Comparison of ENCODE assay signal across 8 cellular contexts in the genomic region with DNA sequence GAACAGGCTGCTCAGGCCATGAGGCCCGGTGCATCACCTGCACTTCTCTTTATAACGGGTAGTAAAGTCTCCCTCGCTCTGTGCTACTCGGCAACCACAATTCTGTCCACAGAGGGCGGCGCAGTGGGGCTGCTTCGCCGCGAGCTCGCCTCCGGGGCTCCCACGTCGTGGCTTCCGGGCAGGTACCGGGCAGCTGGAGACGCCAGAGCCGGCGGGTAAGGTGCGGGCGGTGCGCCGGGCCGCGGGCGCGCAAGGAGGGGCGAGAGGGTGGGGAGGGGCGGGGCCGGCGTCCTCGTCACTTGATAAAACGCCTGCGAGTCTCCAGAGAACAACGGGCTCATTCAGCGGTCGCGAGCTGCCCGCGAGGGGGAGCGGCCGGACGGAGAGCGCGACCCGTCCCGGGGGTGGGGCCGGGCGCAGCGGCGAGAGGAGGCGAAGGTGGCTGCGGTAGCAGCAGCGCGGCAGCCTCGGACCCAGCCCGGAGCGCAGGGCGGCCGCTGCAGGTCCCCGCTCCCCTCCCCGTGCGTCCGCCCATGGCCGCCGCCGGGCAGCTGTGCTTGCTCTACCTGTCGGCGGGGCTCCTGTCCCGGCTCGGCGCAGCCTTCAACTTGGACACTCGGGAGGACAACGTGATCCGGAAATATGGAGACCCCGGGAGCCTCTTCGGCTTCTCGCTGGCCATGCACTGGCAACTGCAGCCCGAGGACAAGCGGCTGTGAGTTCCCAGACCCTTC. TPM values are rescaled to one million over a fixed set of nuclear protein-coding genes. Genes with fewer than 3 reads are reported as not detected.
DNase-seq lines count a peak whose midpoint lies in the region; ATAC-seq and TF ChIP-seq lines count a peak whose summit lies in the region.

Gene ITGA6, plus strand, starts transcription at position 331 of the 734 bp plus-strand sequence.

- DNase-seq in BE2C (peak; percentile 62), HCT116 (ENCODE audit: low read depth, low spot score) (peak; percentile 83), NCI-H526 treated with DMSO at 0.1 percent for 48 hours (lab: John Stamatoyannopoulos, UW) (peak; percentile 88), lung (ENCODE audit: low spot score) (peak; percentile 81)
- DNase-seq in activated CD8-positive, alpha-beta memory T cell treated with anti-CD3 and anti-CD28 coated beads for 1 hour (ENCODE audit: extremely low read depth in 1 of 2, low read depth in 1 of 2) = peak; percentile 44 to 61
- peak; percentile 65 for DNase-seq in stimulated activated CD4-positive, alpha-beta T cell treated with anti-CD3 and anti-CD28 coated beads, Interleukin-4, amount 100 ng/mL, for 48 hours (ENCODE audit: low read depth in 2 of 2)

- peak within 1 kb of the TSS; percentile 87 for H3K4me2 ChIP-seq in HCT116 (ENCODE audit: low read length)

- no peaks in the 10 kb centered on the region for H3K9me2 ChIP-seq in HCT116 (ENCODE audit: insufficient read depth)

- ATAC-seq in HCT116 (peak; percentile 85), lung (ENCODE audit: insufficient read depth, low FRiP score) (peak; percentile 72), GM21825 (IDR thresholded peaks at IDR 0.05; ENCODE audit: unreplicated experiment) (no peak)

- H3K79me2 ChIP-seq in HCT116 (ENCODE audit: insufficient read depth, low read length) = peaks cover 49% of the 10 kb centered on the region

- no peaks in the 10 kb centered on the region for H3K4me1 ChIP-seq in BE2C
- H3K4me1 ChIP-seq in HCT116 (ENCODE audit: control insufficient read depth in 1 of 2, insufficient read depth in 2 of 2, low read length in 2 of 2) = peaks cover 31 to 48% of the 10 kb centered on the region in 2 experiments
- peaks cover 19% of the 10 kb centered on the region for H3K4me1 ChIP-seq in ectodermal cell (ENCODE audit: control insufficient read depth, insufficient read depth, low read length)
- H3K4me1 ChIP-seq in lung (ENCODE audit: control insufficient read depth in 2 of 2, insufficient read depth in 2 of 2, low read length in 2 of 2) = peaks cover 0 to 4% of the 10 kb centered on the region in 2 donors

- intact Hi-C loops in HCT116 (cut with micrococcal nuclease) = loop anchor here (5.0 kb wide), 1 partner anchor 175 kb away; no protein-coding TSS in a partner anchor

- POLR2A ChIA-PET in HCT116 (lab: Charles Lee) = interaction anchor here (0.6 to 3.8 kb wide), 15 partner anchors 8 to 252 kb away, joined by 3 to 56 read pairs (median 4); no protein-coding TSS in a partner anchor

- TF ChIP-seq RAD21 in HCT116 (IDR thresholded peaks at IDR 0.05; ENCODE audit: low read depth) = peak; percentile 46

- peaks cover 6% of the 10 kb centered on the region; the same call in 1 of the 2 replicates for H4K20me1 ChIP-seq in HCT116 (ENCODE audit: insufficient read depth)

- WGBS in ectodermal cell, 2 experiments = 1% methylated on average over 79 of the region's 79 CpGs
- 1% methylated on average over 62 to 79 of the region's 79 CpGs for WGBS in lung, 2 donors

- RAD21 ChIA-PET in HCT116 (lab: Charles Lee; ENCODE audit: low non-redundant PET in 1 of 2, low total read pairs in 2 of 2, uncharacterized antibody in 2 of 2, unreplicated experiment in 2 of 2) = interaction anchor here (0.6 to 1.9 kb wide), 4 partner anchors 34 to 839 kb away, joined by 3 to 9 read pairs (median 5); no protein-coding TSS in a partner anchor

- H3K4me3 ChIP-seq in BE2C (ENCODE audit: low read depth, low read length) (peak within 1 kb of the TSS; percentile 59), HCT116 (replicated peaks in 1 of 2; ENCODE audit: low read depth in 1 of 2, low read length in 2 of 2) (peak within 1 kb of the TSS; percentile 60 to 73), ectodermal cell (ENCODE audit: insufficient read depth, low read depth, low read length) (peak within 1 kb of the TSS; percentile 88), lung (peak within 1 kb of the TSS; percentile 84)

- CTCF ChIA-PET in HCT116 (lab: Charles Lee) = interaction anchor here (0.6 to 2.2 kb wide), 6 partner anchors 12 to 201 kb away, joined by 3 to 22 read pairs (median 4); no protein-coding TSS in a partner anchor

- TF ChIP-seq CTCF in BE2C (IDR thresholded peaks at IDR 0.05; ENCODE audit: low read depth, low read length) (no peak), HCT116 (IDR thresholded peaks at IDR 0.05 in 2 of 3, conservative IDR thresholded peaks at IDR 0.05 in 1 of 3; ENCODE audit: borderline replicate concordance in 1 of 3, insufficient read depth in 1 of 3, low read depth in 2 of 3, low read length in 2 of 3) (peak in 1 of 3 experiments; percentile 13; a peak in 1 of 6 replicates), lung (IDR thresholded peaks at IDR 0.05; ENCODE audit: control extremely low read depth, extremely low read depth) (no peak)

- H2AFZ ChIP-seq in HCT116 (ENCODE audit: low read depth, low read length, poor library complexity, severe bottlenecking) = peak within 1 kb of the TSS; percentile 4

- H3K27me3 ChIP-seq in BE2C (peaks cover 5% of the 10 kb centered on the region; the same call in 1 of the 2 replicates), HCT116 (ENCODE audit: insufficient read depth, low read length) (no peaks in the 10 kb centered on the region), ectodermal cell (ENCODE audit: control insufficient read depth, insufficient read depth, low read length, poor library complexity, severe bottlenecking) (peaks cover 10% of the 10 kb centered on the region), lung (ENCODE audit: control insufficient read depth, insufficient read depth) (no peaks in the 10 kb centered on the region)

- peak within 1 kb of the TSS; percentile 90 for H3K9ac ChIP-seq in HCT116 (ENCODE audit: low read length)

- H3K36me3 ChIP-seq in BE2C (no peaks in the 10 kb centered on the region), HCT116 (ENCODE audit: control insufficient read depth in 1 of 2, insufficient read depth in 2 of 2, low read length in 2 of 2) (0 out of 4 replicates have a peak, but pooled peaks cover 0 to 4% of the 10 kb centered on the region in 2 experiments), ectodermal cell (ENCODE audit: control insufficient read depth, insufficient read depth, low read length) (no peaks in the 10 kb centered on the region), lung (ENCODE audit: control insufficient read depth in 2 of 2, insufficient read depth in 2 of 2, low read length in 2 of 2) (no peaks in the 10 kb centered on the region)

- TF ChIP-seq POLR2A in HCT116 (IDR thresholded peaks at IDR 0.05; ENCODE audit: borderline replicate concordance, extremely low read depth, insufficient read depth, insufficient read length) = peak; percentile 94

- H3K9me3 ChIP-seq in BE2C (no peaks in the 10 kb centered on the region), HCT116 (ENCODE audit: control insufficient read depth in 1 of 2, insufficient read depth in 1 of 2, low read depth in 1 of 2, low read length in 2 of 2) (no peaks in the 10 kb centered on the region), ectodermal cell (ENCODE audit: control insufficient read depth, low read length) (no peaks in the 10 kb centered on the region), lung (ENCODE audit: control insufficient read depth in 2 of 2, insufficient read depth in 1 of 2, low read length in 1 of 2) (no peaks in the 10 kb centered on the region)

- H3K27ac ChIP-seq in HCT116 (ENCODE audit: low read depth, low read length) (peak within 1 kb of the TSS; percentile 84), ectodermal cell (ENCODE audit: insufficient read depth, low read depth, low read length, poor library complexity, severe bottlenecking) (peak within 1 kb of the TSS; percentile 70), lung (ENCODE audit: low read depth in 1 of 2, low read length in 1 of 2) (peak within 1 kb of the TSS; percentile 47 to 95)

- BruUV-seq in HCT116 (replicated peaks; lab: Mats Ljungman, UMichigan) = no TSS peak

TF ChIP-seq in HCT116, 20 proteins besides CTCF, POLR2A, EP300 and RAD21 (continues in another document):
- peak; percentile 69 for TF ChIP-seq YY1 (IDR thresholded peaks at IDR 0.05; ENCODE audit: extremely low read depth, insufficient replicate concordance, low read depth, low read length)
- TF ChIP-seq ZFX (IDR thresholded peaks at IDR 0.05) = peak; percentile 31; the same call in 1 of the 2 replicates
- TF ChIP-seq, protein P1, sequence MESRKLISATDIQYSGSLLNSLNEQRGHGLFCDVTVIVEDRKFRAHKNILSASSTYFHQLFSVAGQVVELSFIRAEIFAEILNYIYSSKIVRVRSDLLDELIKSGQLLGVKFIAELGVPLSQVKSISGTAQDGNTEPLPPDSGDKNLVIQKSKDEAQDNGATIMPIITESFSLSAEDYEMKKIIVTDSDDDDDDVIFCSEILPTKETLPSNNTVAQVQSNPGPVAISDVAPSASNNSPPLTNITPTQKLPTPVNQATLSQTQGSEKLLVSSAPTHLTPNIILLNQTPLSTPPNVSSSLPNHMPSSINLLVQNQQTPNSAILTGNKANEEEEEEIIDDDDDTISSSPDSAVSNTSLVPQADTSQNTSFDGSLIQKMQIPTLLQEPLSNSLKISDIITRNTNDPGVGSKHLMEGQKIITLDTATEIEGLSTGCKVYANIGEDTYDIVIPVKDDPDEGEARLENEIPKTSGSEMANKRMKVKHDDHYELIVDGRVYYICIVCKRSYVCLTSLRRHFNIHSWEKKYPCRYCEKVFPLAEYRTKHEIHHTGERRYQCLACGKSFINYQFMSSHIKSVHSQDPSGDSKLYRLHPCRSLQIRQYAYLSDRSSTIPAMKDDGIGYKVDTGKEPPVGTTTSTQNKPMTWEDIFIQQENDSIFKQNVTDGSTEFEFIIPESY (IDR thresholded peaks at IDR 0.05; ENCODE audit: extremely low read depth, insufficient replicate concordance, low read length) = peak; percentile 56
- TF ChIP-seq POLR2AphosphoS5 (IDR thresholded peaks at IDR 0.05; ENCODE audit: low read depth, low read length) = peak; percentile 99
- TF ChIP-seq JUND (IDR thresholded peaks at IDR 0.05) = no peak
- TF ChIP-seq SIN3A (IDR thresholded peaks at IDR 0.05; ENCODE audit: low read depth) = peak; percentile 86
- TF ChIP-seq SRF (IDR thresholded peaks at IDR 0.05; ENCODE audit: low read depth) = no peak
- no peak for TF ChIP-seq ZNF274 (IDR thresholded peaks at IDR 0.05; ENCODE audit: low read depth, low read length)

RNA-seq across cellular contexts. Expression of gene ITGA6, which starts in this region (rescaled TPM):
- 1.5 TPM for polyA plus RNA-seq in BE2C (2012; ENCODE audit: insufficient read depth, insufficient read length, low read depth)
- total RNA-seq in HCT116 (2021; ENCODE audit: unreplicated experiment) (93.1 TPM), lung (100 to 1,000 TPM in 1 of 2 donors, 10 to 100 TPM in 1; 84.7 to 105 TPM)
- polyA plus RNA-seq in HCT116 (2012) = 40.2 and 46.0 TPM in 2 replicates
- polyA plus RNA-seq in ectodermal cell (2013, experiment 1 of 4) = 67.1 TPM
- 58.2 TPM for polyA plus RNA-seq in ectodermal cell (2013, experiment 2 of 4)
- polyA plus RNA-seq in ectodermal cell (2013, experiment 3 of 4) = 42.1 TPM
- polyA plus RNA-seq in ectodermal cell (2013, experiment 4 of 4) = 50.8 TPM
- polyA plus RNA-seq in lung = 10 to 100 TPM; 13.2 to 19.1 TPM
